In the genomic region with DNA sequence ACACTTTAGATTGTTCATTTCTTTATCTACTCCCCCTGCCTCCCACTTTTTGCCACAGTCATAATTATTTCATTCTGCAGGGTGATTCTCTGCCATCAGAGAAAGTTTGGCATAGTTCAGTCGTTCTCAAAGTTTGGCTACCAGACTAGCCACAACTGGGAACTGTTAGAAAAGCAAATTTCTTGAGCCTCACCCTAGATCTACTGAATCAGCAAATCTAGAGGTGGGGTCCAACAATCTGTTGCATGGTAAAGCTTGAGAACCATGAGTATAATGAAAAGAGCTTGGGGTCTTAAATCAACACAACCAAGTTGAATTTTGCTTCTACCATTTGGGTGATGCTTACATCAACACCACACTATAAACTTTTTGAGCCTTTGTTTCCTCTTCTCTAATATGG, we compare ENCODE assay signal across 9 cellular contexts.
"Had no signal": no experiment of that assay in that cellular context is flagged by ENCODE, and none has a peak within 500 bp of the region (broad histone marks: within the 10 kb centered on the region; RNA-seq: fewer than 3 reads in every experiment).

No MANE protein-coding gene starts in this region.

- H3K36me3 ChIP-seq: HAP-1 had no signal

- ATAC-seq: HCT116, K562 had no signal

- DNase-seq: GM23248, GOT3, H7, HFFc6, IMR-90 had no signal

- H3K4me3 ChIP-seq: GM23248, HAP-1, K562 had no signal

- H3K9me3 ChIP-seq: HAP-1 had no signal

- FAIRE-seq: K562 had no signal

- H2AFZ ChIP-seq: GM23248 had no signal

- H3K4me1 ChIP-seq: HAP-1 had no signal

- H3K27ac ChIP-seq: GM23248, HL-60 had no signal

- H3K9ac ChIP-seq: GM23248 had no signal
